8 cellular contexts compared by ENCODE assay signal in the genomic region with DNA sequence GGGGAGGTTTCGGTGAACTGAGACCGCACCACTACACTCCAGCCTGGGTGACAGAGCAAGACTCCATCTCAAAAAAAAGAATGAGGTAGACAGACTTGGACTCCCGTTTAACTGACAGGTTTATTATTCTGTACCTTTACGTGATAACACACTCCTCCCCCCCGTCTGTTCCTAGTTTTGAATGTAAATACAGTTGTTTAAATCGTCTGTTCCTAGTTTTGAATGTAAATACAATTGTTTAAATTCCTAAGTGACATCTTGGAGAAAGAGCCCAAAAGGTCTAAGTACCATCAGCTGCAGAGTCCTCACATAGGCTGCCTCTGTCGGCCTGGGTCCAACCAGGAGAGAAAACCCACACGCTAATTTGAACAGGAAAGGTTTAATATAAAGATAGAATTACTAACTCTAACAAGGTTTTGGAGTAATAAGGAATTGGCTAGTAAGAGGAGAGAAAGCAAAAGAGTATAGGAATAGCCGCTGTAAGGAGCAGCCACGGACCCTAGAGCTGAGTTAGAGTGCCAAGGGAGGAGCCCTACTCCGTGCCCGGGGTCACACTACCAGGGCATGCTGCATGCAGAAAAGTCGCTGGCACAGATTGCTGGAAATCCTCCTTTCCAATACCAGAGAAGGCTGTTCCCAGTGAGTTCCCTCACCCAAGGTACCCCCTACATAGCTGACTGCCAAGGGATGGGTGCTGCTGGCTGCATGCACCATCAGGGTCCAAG.
A peak's percentile ranks its signal among the peaks of the same experiment; 100 is the strongest.
DNase-seq lines count a peak whose midpoint lies in the region; ATAC-seq and TF ChIP-seq lines count a peak whose summit lies in the region.

No MANE protein-coding gene starts in this region.

- H3K27me3 ChIP-seq in IMR-90 (ENCODE audit: control insufficient read depth, insufficient read depth, low read length) = no peaks in the 10 kb centered on the region
- no peaks in the 10 kb centered on the region for H3K27me3 ChIP-seq in left ventricle myocardium inferior (ENCODE audit: low read depth)

- H3K27ac ChIP-seq in IMR-90 (ENCODE audit: insufficient read depth, low read length) (peak overlapping the region; percentile 18; the same call in 1 of the 2 replicates), left ventricle myocardium inferior (replicated peaks) (peak overlapping the region; percentile 90)

- CTCF ChIA-PET in activated CD4-positive, alpha-beta T cell treated with anti-CD3 and anti-CD28 coated beads for 36 hours (lab: Charles Lee) = interaction anchor here (0.6 to 6.5 kb wide), 19 partner anchors 11 to 316 kb away, joined by 3 to 119 read pairs (median 6); no protein-coding TSS in a partner anchor
- CTCF ChIA-PET in IMR-90 (lab: Yijun Ruan, JAX) = interaction anchor here (0.6 to 2.2 kb wide), 23 partner anchors 9 to 278 kb away, joined by 3 to 18 read pairs (median 4); no protein-coding TSS in a partner anchor

- H3K23ac ChIP-seq in IMR-90 (ENCODE audit: low read depth, low read length) = no peak overlapping the region

- H3K27me3 Mint-ChIP-seq in activated CD4-positive, alpha-beta T cell treated with anti-CD3 and anti-CD28 coated beads for 36 hours = no peaks in the 10 kb centered on the region
- no peaks in the 10 kb centered on the region for H3K27me3 Mint-ChIP-seq in type B pancreatic cell

- H3K9me3 ChIP-seq in IMR-90 (ENCODE audit: control insufficient read depth, insufficient read depth, low read length) (no peaks in the 10 kb centered on the region), left ventricle myocardium inferior (replicated peaks) (no peaks in the 10 kb centered on the region)

- 0 out of 2 replicates have a peak overlapping the region, but pooled peaks have one; percentile 3 for H3K9ac ChIP-seq in IMR-90 (ENCODE audit: low read depth, low read length)

- H3K4me3 ChIP-seq in IMR-90 (ENCODE audit: insufficient read depth, low read depth, low read length) = no peak overlapping the region
- H3K4me3 ChIP-seq in left ventricle myocardium inferior = peak overlapping the region; percentile 17

- H3K36me3 ChIP-seq in IMR-90 (ENCODE audit: control insufficient read depth, insufficient read depth, low read length) (no peaks in the 10 kb centered on the region), left ventricle myocardium inferior (no peaks in the 10 kb centered on the region)

- H2BK20ac ChIP-seq in IMR-90 (ENCODE audit: low read depth, low read length) = peak overlapping the region; percentile 40; the same call in 1 of the 2 replicates

- H4K8ac ChIP-seq in IMR-90 (ENCODE audit: low read depth in 2 of 2, low read length in 2 of 2) = peak overlapping the region in 1 of 2 experiments; percentile 7; a peak in 1 of 4 replicates

- peak overlapping the region; percentile 11 for H3K27ac Mint-ChIP-seq in activated CD4-positive, alpha-beta T cell treated with anti-CD3 and anti-CD28 coated beads for 36 hours
- H3K27ac Mint-ChIP-seq in type B pancreatic cell = peak overlapping the region; percentile 11

- peaks cover 78% of the 10 kb centered on the region for H3K4me1 Mint-ChIP-seq in activated CD4-positive, alpha-beta T cell treated with anti-CD3 and anti-CD28 coated beads for 36 hours
- H3K4me1 Mint-ChIP-seq in type B pancreatic cell (ENCODE audit: unreplicated experiment) = peaks cover 44% of the 10 kb centered on the region

- no peak overlapping the region for H3K14ac ChIP-seq in IMR-90 (replicated peaks; ENCODE audit: low read depth, low read length)

- no peak overlapping the region for H3K56ac ChIP-seq in IMR-90 (ENCODE audit: extremely low read depth, insufficient read depth, low read length)

- ATAC-seq in activated CD4-positive, alpha-beta T cell treated with anti-CD3 and anti-CD28 coated beads for 36 hours = peak; percentile 11
- no peak; the same call in 1 of the 2 replicates for ATAC-seq in IMR-90 (ENCODE audit: low read depth)

- no TSS peak for BruUV-seq in IMR-90 (replicated peaks; lab: Mats Ljungman, UMichigan)

- no peak overlapping the region for H3K4me3 Mint-ChIP-seq in activated CD4-positive, alpha-beta T cell treated with anti-CD3 and anti-CD28 coated beads for 36 hours
- no peak overlapping the region for H3K4me3 Mint-ChIP-seq in type B pancreatic cell

- H3K79me1 ChIP-seq in IMR-90 (ENCODE audit: low read depth in 1 of 2, low read length in 2 of 2) = peaks cover 29 to 79% of the 10 kb centered on the region in 2 experiments

- peak overlapping the region; percentile 5 for H2BK5ac ChIP-seq in IMR-90 (ENCODE audit: low read depth, low read length, poor library complexity, severe bottlenecking)

- H3K36me3 Mint-ChIP-seq in activated CD4-positive, alpha-beta T cell treated with anti-CD3 and anti-CD28 coated beads for 36 hours (ENCODE audit: low read depth) = peaks cover 2% of the 10 kb centered on the region
- H3K36me3 Mint-ChIP-seq in type B pancreatic cell = no peaks in the 10 kb centered on the region

- no peak for TF ChIP-seq CTCF in IMR-90 (conservative IDR thresholded peaks at IDR 0.05; ENCODE audit: low read depth, low read length)
- no peak for TF ChIP-seq CTCF in left ventricle myocardium inferior (IDR thresholded peaks at IDR 0.05; ENCODE audit: borderline replicate concordance)
- no peak for TF ChIP-seq CTCF in type B pancreatic cell (conservative IDR thresholded peaks at IDR 0.05)

- no peak for TF ChIP-seq POLR2A in IMR-90 (IDR thresholded peaks at IDR 0.05; ENCODE audit: low read depth, low read length)

- no peak overlapping the region for H4K5ac ChIP-seq in IMR-90 (ENCODE audit: low read depth, low read length)

- WGBS in IMR-90 (ENCODE audit: extremely low coverage in 2 of 2, insufficient read length in 1 of 2), 2 experiments = no CpG with 5 or more reads among the region's 13 CpGs

- peak overlapping the region; percentile 54 for H3K4ac ChIP-seq in IMR-90 (ENCODE audit: low read depth, low read length)

- H3K9me3 Mint-ChIP-seq in activated CD4-positive, alpha-beta T cell treated with anti-CD3 and anti-CD28 coated beads for 36 hours (ENCODE audit: low read depth) = no peaks in the 10 kb centered on the region
- no peaks in the 10 kb centered on the region for H3K9me3 Mint-ChIP-seq in type B pancreatic cell

- peak overlapping the region; percentile 10 for H2AK9ac ChIP-seq in IMR-90 (replicated peaks; ENCODE audit: low read depth, low read length, poor library complexity)

- peak overlapping the region; percentile 28 for H4K91ac ChIP-seq in IMR-90 (ENCODE audit: insufficient read depth, low read depth, low read length)

- H3K9me1 ChIP-seq in IMR-90 (ENCODE audit: insufficient read depth, low read length) = peaks cover 42% of the 10 kb centered on the region

- in situ Hi-C loops in IMR-90 (cut with MboI; ENCODE audit: low sequenced_read_pairs) = no loop called here

- peaks cover 31% of the 10 kb centered on the region for H3K4me1 ChIP-seq in IMR-90 (ENCODE audit: control insufficient read depth, insufficient read depth, low read length)
- H3K4me1 ChIP-seq in left ventricle myocardium inferior = peaks cover 97% of the 10 kb centered on the region

- intact Hi-C loops in activated CD4-positive, alpha-beta T cell treated with anti-CD3 and anti-CD28 coated beads for 36 hours (cut with DNase I, micrococcal nuclease) = loop anchor here (1.0 kb wide), 2 partner anchors 28 to 41 kb away; no protein-coding TSS in a partner anchor
- intact Hi-C loops in IMR-90 (cut with micrococcal nuclease) = loop anchor here (1.0 kb wide), 3 partner anchors 11 to 285 kb away; no protein-coding TSS in a partner anchor
- intact Hi-C loops in left ventricle myocardium inferior (cut with micrococcal nuclease) = loop anchor here (5.0 kb wide), 1 partner anchor 33 kb away; no protein-coding TSS in a partner anchor

- no peak overlapping the region for H3K18ac ChIP-seq in IMR-90 (ENCODE audit: low read depth, low read length)

- no peak for TF ChIP-seq RAD21 in IMR-90 (IDR thresholded peaks at IDR 0.05; ENCODE audit: low read length)

- peak overlapping the region; percentile 21; the same call in 1 of the 2 replicates for H3K4me2 ChIP-seq in IMR-90 (ENCODE audit: low read depth, low read length)

- DNase-seq in activated CD4-positive, alpha-beta T cell treated with anti-CD3 and anti-CD28 coated beads for 36 hours = no peak
- DNase-seq in activated CD4-positive, alpha-beta T cell treated with anti-CD3 and anti-CD28 coated beads for 4 hours = no peak
- DNase-seq in IMR-90 (no peak), left ventricle myocardium inferior (no peak), type B pancreatic cell (ENCODE audit: extremely low spot score, unreplicated experiment) (no peak), retina (no peak), NCI-H2107 (lab: John Stamatoyannopoulos, UW) (no peak), cerebellar nuclear complex (lab: John Stamatoyannopoulos, UW) (no peak)

- peak overlapping the region; percentile 48 for H2BK120ac ChIP-seq in IMR-90 (ENCODE audit: low read depth, low read length)

- POLR2A ChIA-PET in activated CD4-positive, alpha-beta T cell treated with anti-CD3 and anti-CD28 coated beads for 36 hours (lab: Charles Lee) = interaction anchor here (0.7 to 1.6 kb wide), 3 partner anchors 15 to 42 kb away, joined by 3 to 4 read pairs (median 3); no protein-coding TSS in a partner anchor
- POLR2A ChIA-PET in IMR-90 (lab: Charles Lee; ENCODE audit: unreplicated experiment) = no interaction called here

- H4K20me1 ChIP-seq in IMR-90 (ENCODE audit: insufficient read depth, low read length) = peaks cover 44% of the 10 kb centered on the region

- H2AFZ ChIP-seq in IMR-90 (replicated peaks; ENCODE audit: low read length, poor library complexity) = peak overlapping the region; percentile 60

- dilution Hi-C loops in IMR-90 (cut with HindIII; ENCODE audit: low sequenced_read_pairs, unreplicated experiment) = no loop called here

- H2AK5ac ChIP-seq in IMR-90 (ENCODE audit: low read depth, low read length) = no peak overlapping the region; the same call in 1 of the 2 replicates

- no peak overlapping the region for H2BK15ac ChIP-seq in IMR-90 (ENCODE audit: low read depth, low read length)

TF ChIP-seq in IMR-90, 13 proteins besides CTCF, POLR2A, EP300 and RAD21:
- TF ChIP-seq BHLHE40 (IDR thresholded peaks at IDR 0.05; ENCODE audit: low read depth, low read length) = no peak
- no peak for TF ChIP-seq RFX5 (IDR thresholded peaks at IDR 0.05; ENCODE audit: low read depth, low read length)
